ENCODE assay signal across 8 cellular contexts in genomic region chrX:53686151-53686885, GRCh38. TPM values are rescaled to one million over a fixed set of nuclear protein-coding genes. Genes with fewer than 3 reads are reported as not detected.
DNase-seq lines count a peak whose midpoint lies in the region; ATAC-seq and TF ChIP-seq lines count a peak whose summit lies in the region.

Gene HUWE1, minus strand, starts transcription at chrX:53686719. Its CDS starts 32,612 bp downstream, at chrX:53654107.

- H3K4me3 ChIP-seq in GM08714 (ENCODE audit: low read length) (peak within 1 kb of the TSS; percentile 77), psoas muscle (peak within 1 kb of the TSS; percentile 78)

- no peaks in the 10 kb centered on the region for H3K27me3 Mint-ChIP-seq in T-helper 17 cell

- peak within 1 kb of the TSS; percentile 96 for H3K27ac Mint-ChIP-seq in T-helper 17 cell

- H3K27me3 ChIP-seq in psoas muscle (ENCODE audit: insufficient read depth in 3 of 3, low read length in 2 of 3): no peaks in the 10 kb centered on the region

- peaks cover 6% of the 10 kb centered on the region for H3K4me1 ChIP-seq in psoas muscle

- peak within 1 kb of the TSS; percentile 92 for H3K27ac ChIP-seq in psoas muscle

- peak; percentile 56 for DNase-seq in NCI-H146 treated with DMSO at 0.1 percent for 48 hours (lab: John Stamatoyannopoulos, UW; ENCODE audit: unreplicated experiment)
- peak; percentile 69 to 73 (median 71) for DNase-seq in T-helper 17 cell
- peak; percentile 9 for DNase-seq in amniotic stem cell (lab: John Stamatoyannopoulos, UW)
- peak; percentile 89 for DNase-seq in left ventricle myocardium superior
- peak; percentile 78 to 87 for DNase-seq in psoas muscle
- DNase-seq in ureter (ENCODE audit: low spot score): peak; percentile 78

- TF ChIP-seq CTCF in psoas muscle (IDR thresholded peaks at IDR 0.05): no peak

- H3K36me3 Mint-ChIP-seq in T-helper 17 cell (ENCODE audit: low read depth): no peaks in the 10 kb centered on the region

- intact Hi-C loops in left ventricle myocardium superior (cut with micrococcal nuclease) (no loop called here), psoas muscle (cut with DNase I) (loop anchor here (10.0 kb wide), 2 partner anchors 358 to 1308 kb away; partner anchors contain the start of genes PFKFB1 (in 1 of the 2) and PHF8 (in 1 of the 2))

- H3K4me1 Mint-ChIP-seq in T-helper 17 cell: peaks cover 14% of the 10 kb centered on the region

- H3K9me3 ChIP-seq in T-helper 17 cell (ENCODE audit: control insufficient read depth, low read length, poor library complexity, severe bottlenecking) (no peaks in the 10 kb centered on the region), psoas muscle (no peaks in the 10 kb centered on the region)

- peak; percentile 44 for ATAC-seq in HG02678 (IDR thresholded peaks at IDR 0.05; ENCODE audit: unreplicated experiment)
- ATAC-seq in T-helper 17 cell: peak; percentile 40
- ATAC-seq in left ventricle myocardium superior: peak; percentile 73
- peak; percentile 46 to 66 (median 53) for ATAC-seq in psoas muscle

- H3K36me3 ChIP-seq in psoas muscle (ENCODE audit: insufficient read depth in 1 of 2, low read depth in 1 of 2): peaks cover 0 to 3% of the 10 kb centered on the region in 2 donors

- 0 to 18% (median 1%) methylated on average over 19 to 59 of the region's 61 CpGs for WGBS in psoas muscle, 3 donors

- peak within 1 kb of the TSS; percentile 92 for H3K4me3 Mint-ChIP-seq in T-helper 17 cell

RNA-seq across cellular contexts. Expression of gene HUWE1, which starts in this region (rescaled TPM):
- 100 to 1,000 TPM; 211 to 214 TPM for total RNA-seq in T-helper 17 cell
- 119 TPM for total RNA-seq in left ventricle myocardium superior
- total RNA-seq in psoas muscle: 100 to 1,000 TPM; 132 to 253 (median 209) TPM
- 10 to 100 TPM; 34.4 to 81.5 (median 55.9) TPM for polyA plus RNA-seq in psoas muscle
- total RNA-seq in ureter: 331 TPM

Comparison
In these comparisons a context has a peak if more than half of its experiments do, and no peak if none do; other contexts are left out.
1. Peak in every context shown above with its lines: DNase-seq, ATAC-seq, H3K4me3 ChIP-seq and H3K27ac ChIP-seq.
2. DNase-seq: peak in every context shown above with its lines; median percentile 89 in left ventricle myocardium superior; 82 in psoas muscle; 78 in ureter; 71 in T-helper 17 cell; 56 in NCI-H146 treated with DMSO at 0.1 percent for 48 hours; 9 in amniotic stem cell.